14 cellular contexts compared by ENCODE assay signal in the genomic region with DNA sequence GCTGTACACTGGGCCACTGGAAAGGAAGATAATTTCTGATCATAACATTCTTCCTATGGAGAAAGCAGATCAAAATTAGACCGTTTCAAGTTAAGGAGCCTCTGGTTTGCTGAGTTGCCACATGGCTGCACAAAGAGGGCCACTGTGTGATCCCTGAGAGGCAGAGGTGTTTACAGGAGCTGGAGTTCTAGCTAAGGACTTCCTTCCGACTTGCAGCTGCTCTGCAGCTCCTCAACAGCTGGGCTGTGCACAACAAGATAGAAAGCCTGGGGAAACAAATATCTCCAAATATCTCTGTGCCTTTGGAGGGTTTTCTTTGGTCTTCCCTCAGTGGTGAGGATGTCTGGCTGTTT. TPM values are rescaled to one million over a fixed set of nuclear protein-coding genes. Genes with fewer than 3 reads are reported as not detected.
DNase-seq lines count a peak whose midpoint lies in the region; ATAC-seq, FAIRE-seq and TF ChIP-seq lines count a peak whose summit lies in the region.
"Had no signal": no experiment of that assay in that cellular context is flagged by ENCODE, and none has a peak within 500 bp of the region (broad histone marks: within the 10 kb centered on the region; RNA-seq: fewer than 3 reads in every experiment).

No MANE protein-coding gene starts in this region.

- FAIRE-seq in kidney (lab: Jason Lieb, UNC): no peak

- intact Hi-C loops in tibial artery (cut with DNase I; ENCODE audit: low total_unique reads): no loop called here
- intact Hi-C loops in kidney (cut with DNase I): no loop called here

- ATAC-seq in HG03575 (IDR thresholded peaks at IDR 0.05; ENCODE audit: extremely low read depth, insufficient number of reproducible peaks, low FRiP score, unreplicated experiment) (peak; percentile 81), GM21717 (IDR thresholded peaks at IDR 0.05; ENCODE audit: unreplicated experiment) (no peak)
- ATAC-seq: left lobe of liver had no signal

- no peaks in the 10 kb centered on the region for H3K27me3 ChIP-seq in tibial artery

- peak overlapping the region in 1 of 2 donors; percentile 15 for H3K9ac ChIP-seq in kidney (ENCODE audit: low read length in 2 of 2)

- peak overlapping the region; percentile 91 for H3K27ac ChIP-seq in VCaP
- peak overlapping the region; percentile 64 to 70 for H3K27ac ChIP-seq in tibial artery
- no peak overlapping the region for H3K27ac ChIP-seq in kidney (ENCODE audit: low read depth in 2 of 2, low read length in 2 of 2)

- H3K4me1 ChIP-seq in tibial artery: peaks cover 0 to 96% (median 68%) of the 10 kb centered on the region in 4 donors
- peaks cover 9 to 10% of the 10 kb centered on the region in 2 donors for H3K4me1 ChIP-seq in kidney (ENCODE audit: control insufficient read depth in 1 of 2, insufficient read depth in 1 of 2, low read depth in 1 of 2, low read length in 2 of 2)

- H3K36me3 ChIP-seq in tibial artery: no peaks in the 10 kb centered on the region
- H3K36me3 ChIP-seq in kidney (ENCODE audit: control insufficient read depth in 1 of 2, insufficient read depth in 2 of 2, low read length in 2 of 2): no peaks in the 10 kb centered on the region

- no peaks in the 10 kb centered on the region for H3K9me3 ChIP-seq in tibial artery
- H3K9me3 ChIP-seq in kidney (ENCODE audit: control insufficient read depth in 1 of 2, low read length in 2 of 2): no peaks in the 10 kb centered on the region

- TF ChIP-seq CTCF in VCaP (conservative IDR thresholded peaks at IDR 0.05): no peak
- no peak for TF ChIP-seq CTCF in tibial artery (IDR thresholded peaks at IDR 0.05)
- no peak for TF ChIP-seq CTCF in kidney (IDR thresholded peaks at IDR 0.05; ENCODE audit: borderline replicate concordance, extremely low read depth, insufficient read depth)

- H3K4me3 ChIP-seq in tibial artery: no peak overlapping the region
- no peak overlapping the region for H3K4me3 ChIP-seq in kidney (ENCODE audit: low read length in 2 of 2)

- DNase-seq in NCI-H2171 treated with DMSO at 0.1 percent for 48 hours (lab: John Stamatoyannopoulos, UW) (peak; percentile 30), NCI-H2171 (lab: John Stamatoyannopoulos, UW) (no peak), tibial artery (no peak), kidney (no peak)
- DNase-seq in activated CD4-positive, CD25-positive, alpha-beta regulatory T cell treated with anti-CD3 and anti-CD28 coated beads, Interleukin-2, amount 50 U/mL, for 72 hours: no peak
- DNase-seq: ACHN; activated naive CD4-positive, alpha-beta T cell treated with Interleukin-2 at 50 U/mL for 16 hours; central memory CD4-positive, alpha-beta T cell; HFFc6; SIG-M5 had no signal

RNA-seq across cellular contexts. Expression of a gene that starts 26.8 kb away (rescaled TPM):
- total RNA-seq in kidney: 85.6 TPM
- polyA plus RNA-seq in kidney (ENCODE audit: insufficient read depth, low read depth, low replicate concordance): 218 TPM

Comparison
In these comparisons a context has a peak if more than half of its experiments do, and no peak if none do; other contexts are left out.
1. H3K27ac ChIP-seq: peak in VCaP (single experiment) and tibial artery (2 of 2); none in kidney (0 of 2).